Comparison of ENCODE assay signal across 8 cellular contexts in the genomic region with DNA sequence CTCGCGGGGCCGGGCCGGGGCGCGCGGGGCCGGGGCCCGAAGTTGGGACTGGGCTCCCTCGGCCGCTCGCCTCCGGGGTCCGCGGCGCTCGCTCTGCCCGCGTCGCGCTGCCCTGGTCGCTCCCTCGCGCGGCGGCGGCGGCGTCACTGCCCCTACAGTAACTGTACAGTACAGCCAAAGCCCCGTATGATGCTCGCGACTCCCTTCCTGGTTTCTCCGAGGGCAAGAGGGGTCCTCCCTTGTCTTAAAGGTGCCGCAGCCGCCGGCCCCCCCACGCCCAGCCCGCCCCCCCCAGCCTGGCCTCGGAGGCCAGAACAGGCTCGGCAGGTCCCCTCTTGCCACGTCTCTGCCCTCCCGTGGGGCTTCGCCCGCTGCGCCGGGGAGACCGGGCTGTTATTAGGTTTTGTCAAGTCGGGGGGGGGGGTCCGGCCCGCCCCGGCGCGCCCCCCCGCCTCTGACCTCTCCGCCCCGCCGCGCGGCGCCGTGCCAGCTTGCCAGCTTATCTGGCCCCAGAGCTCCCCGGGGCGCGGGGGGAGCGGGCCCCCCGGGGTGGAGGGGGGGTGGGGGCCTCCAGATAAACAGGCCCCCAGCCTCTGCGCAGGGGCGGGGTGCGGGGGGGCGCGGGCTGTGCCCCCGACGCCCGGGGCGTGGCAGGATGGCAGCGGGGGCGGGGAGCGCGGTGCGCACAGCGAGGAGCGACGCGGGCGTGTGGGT. TPM values are rescaled to one million over a fixed set of nuclear protein-coding genes. Genes with fewer than 3 reads are reported as not detected.
DNase-seq lines count a peak whose midpoint lies in the region; ATAC-seq and TF ChIP-seq lines count a peak whose summit lies in the region.

A gene (minus strand): TSS at position 218 of the 714 bp plus-strand sequence. CDS start 11,667 bp downstream, outside the sequence.

- H3K27ac Mint-ChIP-seq in activated CD4-positive, alpha-beta T cell treated with anti-CD3 and anti-CD28 coated beads, Interleukin-2, amount 10 ng/mL, durations not matched to agents 24 days and 14 days: peak within 1 kb of the TSS; percentile 86

- peaks cover 6% of the 10 kb centered on the region for H3K36me3 Mint-ChIP-seq in activated CD4-positive, alpha-beta T cell treated with anti-CD3 and anti-CD28 coated beads, Interleukin-2, amount 10 ng/mL, durations not matched to agents 24 days and 14 days (ENCODE audit: low read depth)

- no peaks in the 10 kb centered on the region for H3K27me3 ChIP-seq in layer of hippocampus (ENCODE audit: control insufficient read depth, insufficient read depth, low read length)

- H3K27me3 Mint-ChIP-seq in activated CD4-positive, alpha-beta T cell treated with anti-CD3 and anti-CD28 coated beads, Interleukin-2, amount 10 ng/mL, durations not matched to agents 24 days and 14 days: no peaks in the 10 kb centered on the region

- TF ChIP-seq POLR2A in GM19099 (IDR thresholded peaks at IDR 0.05; ENCODE audit: extremely low read depth, insufficient read length, low read depth): peak; percentile 48

- H3K27ac ChIP-seq in 22Rv1: peak within 1 kb of the TSS; percentile 97
- H3K27ac ChIP-seq in cingulate gyrus (ENCODE audit: low read depth, low read length): peak within 1 kb of the TSS; percentile 92
- H3K27ac ChIP-seq in layer of hippocampus (ENCODE audit: low read depth, low read length): peak within 1 kb of the TSS; percentile 96

- ATAC-seq in HG02759 (IDR thresholded peaks at IDR 0.05; ENCODE audit: unreplicated experiment): no peak

- peak; percentile 62 to 84 for DNase-seq in NCI-H524 (lab: John Stamatoyannopoulos, UW)
- DNase-seq in activated CD4-positive, alpha-beta T cell treated with anti-CD3 and anti-CD28 coated beads, Interleukin-2, amount 10 ng/mL, durations not matched to agents 24 days and 14 days: peak; percentile 92
- peak; percentile 68 to 69 for DNase-seq in stimulated activated CD4-positive, alpha-beta T cell treated with anti-CD3 and anti-CD28 coated beads, Interleukin-1b, Interleukin-23, amount 100 ng/mL, for 4 hours (ENCODE audit: low read depth in 2 of 2)

- intact Hi-C loops in activated CD4-positive, alpha-beta T cell treated with anti-CD3 and anti-CD28 coated beads, Interleukin-2, amount 10 ng/mL, durations not matched to agents 24 days and 14 days (cut with micrococcal nuclease): loop anchor here (1.0 to 5.0 kb wide), 7 partner anchors 11 to 180 kb away; a partner anchor contains a TSS

- H3K4me1 Mint-ChIP-seq in activated CD4-positive, alpha-beta T cell treated with anti-CD3 and anti-CD28 coated beads, Interleukin-2, amount 10 ng/mL, durations not matched to agents 24 days and 14 days: peaks cover 25% of the 10 kb centered on the region

- H3K9me3 Mint-ChIP-seq in activated CD4-positive, alpha-beta T cell treated with anti-CD3 and anti-CD28 coated beads, Interleukin-2, amount 10 ng/mL, durations not matched to agents 24 days and 14 days: no peaks in the 10 kb centered on the region

- TF ChIP-seq CTCF in 22Rv1 (IDR thresholded peaks at IDR 0.05): no peak

- H3K4me3 Mint-ChIP-seq in activated CD4-positive, alpha-beta T cell treated with anti-CD3 and anti-CD28 coated beads, Interleukin-2, amount 10 ng/mL, durations not matched to agents 24 days and 14 days: peak within 1 kb of the TSS; percentile 82

RNA-seq across cellular contexts. Expression of the gene that starts here (rescaled TPM):
- 35.8 and 39.6 TPM in 2 replicates for total RNA-seq in activated CD4-positive, alpha-beta T cell treated with anti-CD3 and anti-CD28 coated beads, Interleukin-2, amount 10 ng/mL, durations not matched to agents 24 days and 14 days
